ENCODE assay signal across 8 cellular contexts in the genomic region with DNA sequence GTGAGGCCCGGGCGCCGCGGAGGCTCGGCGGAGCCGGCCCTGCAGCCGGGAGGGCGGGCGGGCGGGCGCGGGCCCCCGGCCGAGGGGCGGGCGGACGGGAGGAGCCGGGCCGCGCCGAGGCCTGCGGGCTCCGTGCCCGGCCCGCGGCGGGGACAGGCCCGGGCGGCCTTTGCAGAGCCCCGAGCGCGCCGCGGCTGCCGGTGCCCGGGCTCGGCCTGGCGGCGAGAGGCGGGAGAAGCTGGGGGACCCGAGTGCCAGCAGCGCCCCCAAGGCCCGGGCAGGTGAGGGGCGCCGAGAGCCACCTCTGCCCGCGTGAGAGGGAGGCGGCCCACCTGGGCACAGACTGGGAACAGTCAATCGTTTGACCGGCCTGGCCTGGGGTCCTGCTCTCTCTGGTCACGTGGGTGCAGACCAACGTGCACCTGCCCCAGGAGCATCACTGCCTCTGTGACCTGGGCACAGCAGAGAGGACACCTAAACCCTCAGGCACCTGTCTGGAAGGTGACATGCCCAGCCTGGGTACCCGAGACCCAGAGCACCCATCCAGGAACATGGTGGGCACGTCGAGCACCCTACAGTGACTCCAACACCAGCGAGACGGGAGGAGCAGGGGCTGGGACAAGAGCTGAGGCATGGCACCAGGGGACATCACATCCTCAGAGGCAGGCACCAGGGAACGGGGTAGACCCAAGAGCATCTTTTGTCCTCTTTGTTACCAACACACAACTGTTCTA. TPM values are rescaled to one million over a fixed set of nuclear protein-coding genes. Genes with fewer than 3 reads are reported as not detected.
A peak's percentile ranks its signal among the peaks of the same experiment; 100 is the strongest.
DNase-seq lines count a peak whose midpoint lies in the region; ATAC-seq, FAIRE-seq and TF ChIP-seq lines count a peak whose summit lies in the region.

No MANE protein-coding gene starts in this region.

- CTCF ChIA-PET in A549 (lab: Yijun Ruan, JAX) = interaction anchor here (0.6 to 4.9 kb wide), 8 partner anchors 9 to 914 kb away, joined by 3 to 24 read pairs (median 6); no protein-coding TSS in a partner anchor

- peak overlapping the region; percentile 93 for H3K4me2 ChIP-seq in A549

- peaks cover 12 to 38% of the 10 kb centered on the region in 2 donors for H3K4me1 Mint-ChIP-seq in natural killer cell treated with Interleukin-12 subunit alpha and Interleukin-12 subunit beta and Interleukin-15 and Interleukin-18, amount 100 ng/mL, for 72 hours (ENCODE audit: low read depth in 2 of 2)

- peak; percentile 69 to 72 for ATAC-seq in A549
- peak; percentile 31 for ATAC-seq in HG02678 (IDR thresholded peaks at IDR 0.05; ENCODE audit: unreplicated experiment)
- peak; percentile 56 to 71 for ATAC-seq in natural killer cell treated with Interleukin-12 subunit alpha and Interleukin-12 subunit beta and Interleukin-15 and Interleukin-18, amount 100 ng/mL, for 72 hours
- no peak for ATAC-seq in GM18511 (IDR thresholded peaks at IDR 0.05; ENCODE audit: unreplicated experiment)

- peaks cover 6% of the 10 kb centered on the region; the same call in 1 of the 3 replicates for H3K4me1 ChIP-seq in A549
- H3K4me1 ChIP-seq in esophagus muscularis mucosa = peaks cover 12 to 53% (median 46%) of the 10 kb centered on the region in 4 donors

- no peaks in the 10 kb centered on the region for H3K36me3 ChIP-seq in esophagus muscularis mucosa

- 81% methylated on average over 5 of the region's 59 CpGs for WGBS in A549 (ENCODE audit: missing lambda C conversion rate)
- 5% methylated on average over 16 of the region's 59 CpGs for WGBS in esophagus muscularis mucosa

- H3K9me3 Mint-ChIP-seq in natural killer cell treated with Interleukin-12 subunit alpha and Interleukin-12 subunit beta and Interleukin-15 and Interleukin-18, amount 100 ng/mL, for 72 hours = no peaks in the 10 kb centered on the region

- H3K4me3 ChIP-seq in A549 (peak overlapping the region; percentile 65), esophagus muscularis mucosa (peak overlapping the region; percentile 70 to 76 (median 72))

- H3K27me3 Mint-ChIP-seq in natural killer cell treated with Interleukin-12 subunit alpha and Interleukin-12 subunit beta and Interleukin-15 and Interleukin-18, amount 100 ng/mL, for 72 hours = peaks cover 0 to 2% of the 10 kb centered on the region in 2 donors

- TF ChIP-seq EP300 in A549 (IDR thresholded peaks at IDR 0.05) (no peak), esophagus muscularis mucosa (IDR thresholded peaks at IDR 0.05) (no peak)

- H3K27me3 ChIP-seq in esophagus muscularis mucosa = no peaks in the 10 kb centered on the region

- no peak for FAIRE-seq in A549 (lab: Jason Lieb, UNC)

- no peak for TF ChIP-seq POLR2A in A549 (IDR thresholded peaks at IDR 0.05; ENCODE audit: low read length)
- no peak for TF ChIP-seq POLR2A in esophagus muscularis mucosa (IDR thresholded peaks at IDR 0.05; ENCODE audit: low read depth)

- H3K9me3 ChIP-seq in A549 (peaks cover 18% of the 10 kb centered on the region), esophagus muscularis mucosa (peaks cover 0 to 15% (median 3%) of the 10 kb centered on the region in 4 donors)

- peaks cover 5% of the 10 kb centered on the region for H3K36me3 Mint-ChIP-seq in natural killer cell treated with Interleukin-12 subunit alpha and Interleukin-12 subunit beta and Interleukin-15 and Interleukin-18, amount 100 ng/mL, for 72 hours

- H3K27ac Mint-ChIP-seq in natural killer cell treated with Interleukin-12 subunit alpha and Interleukin-12 subunit beta and Interleukin-15 and Interleukin-18, amount 100 ng/mL, for 72 hours = peak overlapping the region in 1 of 2 donors; percentile 58

- POLR2A ChIA-PET in A549 (lab: Yijun Ruan, JAX) = interaction anchor here (1.9 kb wide), 1 partner anchor 9 kb away, joined by 8 read pairs; no protein-coding TSS in a partner anchor

- DNase-seq in A549 (ENCODE audit: low read depth in 1 of 2, low spot score in 1 of 2) (peak; percentile 17 to 44), esophagus muscularis mucosa (ENCODE audit: extremely low spot score) (no peak), COLO829 (ENCODE audit: low spot score) (no peak), NCI-H2227 (lab: John Stamatoyannopoulos, UW; ENCODE audit: unreplicated experiment) (no peak)
- peak; percentile 77 for DNase-seq in activated CD8-positive, alpha-beta memory T cell treated with anti-CD3 and anti-CD28 coated beads for 24 hours
- no peak for DNase-seq in natural killer cell treated with Interleukin-12 subunit alpha and Interleukin-12 subunit beta and Interleukin-15 and Interleukin-18, amount 100 ng/mL, for 72 hours (ENCODE audit: low spot score)

- no peak; the same call in 1 of the 3 replicates for TF ChIP-seq CTCF in A549 (IDR thresholded peaks at IDR 0.05)
- no peak for TF ChIP-seq CTCF in esophagus muscularis mucosa (IDR thresholded peaks at IDR 0.05)

- no peak for TF ChIP-seq RAD21 in A549 (conservative IDR thresholded peaks at IDR 0.05 in 1 of 2, IDR thresholded peaks at IDR 0.05 in 1 of 2)

- H3K27ac ChIP-seq in A549 (peak overlapping the region; percentile 90 to 96), esophagus muscularis mucosa (replicated peaks in 1 of 4) (peak overlapping the region; percentile 86 to 91 (median 90))

- intact Hi-C loops in esophagus muscularis mucosa (cut with DNase I) = no loop called here

- peak overlapping the region; percentile 82 for H3K4me3 Mint-ChIP-seq in natural killer cell treated with Interleukin-12 subunit alpha and Interleukin-12 subunit beta and Interleukin-15 and Interleukin-18, amount 100 ng/mL, for 72 hours

TF ChIP-seq in A549, 52 proteins besides CTCF, POLR2A, EP300 and RAD21 (continues in another document):
- TF ChIP-seq HDAC2 (IDR thresholded peaks at IDR 0.05) (no peak), ZNF302 (CRISPR knock-in tag; IDR thresholded peaks at IDR 0.05) (no peak), RFX5 (IDR thresholded peaks at IDR 0.05) (no peak), EHMT2 (IDR thresholded peaks at IDR 0.05; ENCODE audit: low read depth) (no peak), JUN (IDR thresholded peaks at IDR 0.05) (peak in 1 of 2 experiments; percentile 17; a peak in 1 of 5 replicates), HEYL (CRISPR knock-in tag; IDR thresholded peaks at IDR 0.05) (no peak), MAX (IDR thresholded peaks at IDR 0.05) (peak; percentile 52), PBX3 (IDR thresholded peaks at IDR 0.05) (no peak)
- TF ChIP-seq, protein P1, sequence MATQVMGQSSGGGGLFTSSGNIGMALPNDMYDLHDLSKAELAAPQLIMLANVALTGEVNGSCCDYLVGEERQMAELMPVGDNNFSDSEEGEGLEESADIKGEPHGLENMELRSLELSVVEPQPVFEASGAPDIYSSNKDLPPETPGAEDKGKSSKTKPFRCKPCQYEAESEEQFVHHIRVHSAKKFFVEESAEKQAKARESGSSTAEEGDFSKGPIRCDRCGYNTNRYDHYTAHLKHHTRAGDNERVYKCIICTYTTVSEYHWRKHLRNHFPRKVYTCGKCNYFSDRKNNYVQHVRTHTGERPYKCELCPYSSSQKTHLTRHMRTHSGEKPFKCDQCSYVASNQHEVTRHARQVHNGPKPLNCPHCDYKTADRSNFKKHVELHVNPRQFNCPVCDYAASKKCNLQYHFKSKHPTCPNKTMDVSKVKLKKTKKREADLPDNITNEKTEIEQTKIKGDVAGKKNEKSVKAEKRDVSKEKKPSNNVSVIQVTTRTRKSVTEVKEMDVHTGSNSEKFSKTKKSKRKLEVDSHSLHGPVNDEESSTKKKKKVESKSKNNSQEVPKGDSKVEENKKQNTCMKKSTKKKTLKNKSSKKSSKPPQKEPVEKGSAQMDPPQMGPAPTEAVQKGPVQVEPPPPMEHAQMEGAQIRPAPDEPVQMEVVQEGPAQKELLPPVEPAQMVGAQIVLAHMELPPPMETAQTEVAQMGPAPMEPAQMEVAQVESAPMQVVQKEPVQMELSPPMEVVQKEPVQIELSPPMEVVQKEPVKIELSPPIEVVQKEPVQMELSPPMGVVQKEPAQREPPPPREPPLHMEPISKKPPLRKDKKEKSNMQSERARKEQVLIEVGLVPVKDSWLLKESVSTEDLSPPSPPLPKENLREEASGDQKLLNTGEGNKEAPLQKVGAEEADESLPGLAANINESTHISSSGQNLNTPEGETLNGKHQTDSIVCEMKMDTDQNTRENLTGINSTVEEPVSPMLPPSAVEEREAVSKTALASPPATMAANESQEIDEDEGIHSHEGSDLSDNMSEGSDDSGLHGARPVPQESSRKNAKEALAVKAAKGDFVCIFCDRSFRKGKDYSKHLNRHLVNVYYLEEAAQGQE (IDR thresholded peaks at IDR 0.05) = no peak
- TF ChIP-seq, protein P2, sequence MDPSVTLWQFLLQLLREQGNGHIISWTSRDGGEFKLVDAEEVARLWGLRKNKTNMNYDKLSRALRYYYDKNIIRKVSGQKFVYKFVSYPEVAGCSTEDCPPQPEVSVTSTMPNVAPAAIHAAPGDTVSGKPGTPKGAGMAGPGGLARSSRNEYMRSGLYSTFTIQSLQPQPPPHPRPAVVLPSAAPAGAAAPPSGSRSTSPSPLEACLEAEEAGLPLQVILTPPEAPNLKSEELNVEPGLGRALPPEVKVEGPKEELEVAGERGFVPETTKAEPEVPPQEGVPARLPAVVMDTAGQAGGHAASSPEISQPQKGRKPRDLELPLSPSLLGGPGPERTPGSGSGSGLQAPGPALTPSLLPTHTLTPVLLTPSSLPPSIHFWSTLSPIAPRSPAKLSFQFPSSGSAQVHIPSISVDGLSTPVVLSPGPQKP (IDR thresholded peaks at IDR 0.05; ENCODE audit: low read depth, low read length) = no peak

RNA-seq across cellular contexts. Expression of gene MVB12B, which starts 0.6 kb away (rescaled TPM):
- polyA plus RNA-seq in A549 (2011; rRNA removed) (5.2 and 5.9 TPM in 2 replicates), A549 (2017; fragmentation: RNase III; extraction: RNeasy Plus Mini Kit Qiagen cat#74134 plus additional on column Dnase treatment) (4.3 to 5.1 TPM (median 4.6 TPM) in 3 replicates)
- polyA plus RNA-seq in A549 (2012; cell fraction: cytosol; rRNA removed) = 5.0 and 7.6 TPM in 2 replicates
- polyA plus RNA-seq in A549 (2012; cell fraction: nucleus; rRNA removed) = 7.9 and 9.7 TPM in 2 replicates
- polyA minus RNA-seq in A549 (2011; rRNA and poly(A)+ RNA removed) = 10.0 and 12.3 TPM in 2 replicates
- total RNA-seq in esophagus muscularis mucosa = 10 to 100 TPM; 14.1 to 25.0 (median 18.4) TPM
- total RNA-seq in natural killer cell treated with Interleukin-12 subunit alpha and Interleukin-12 subunit beta and Interleukin-15 and Interleukin-18, amount 100 ng/mL, for 72 hours = 10 to 100 TPM in 1 of 2 donors, 1 to 10 TPM in 1; 1.1 to 13.3 TPM

Comparison
In these comparisons a context has a peak if more than half of its experiments do, and no peak if none do; other contexts are left out.
1. DNase-seq: peak in A549 (2 of 2) and activated CD8-positive, alpha-beta memory T cell treated with anti-CD3 and anti-CD28 coated beads for 24 hours (single experiment); none in esophagus muscularis mucosa (single experiment), natural killer cell treated with Interleukin-12 subunit alpha and Interleukin-12 subunit beta and Interleukin-15 and Interleukin-18, amount 100 ng/mL, for 72 hours (single experiment), COLO829 (single experiment) and NCI-H2227 (single experiment).